ENCODE assay signal across 13 cellular contexts in the genomic region with DNA sequence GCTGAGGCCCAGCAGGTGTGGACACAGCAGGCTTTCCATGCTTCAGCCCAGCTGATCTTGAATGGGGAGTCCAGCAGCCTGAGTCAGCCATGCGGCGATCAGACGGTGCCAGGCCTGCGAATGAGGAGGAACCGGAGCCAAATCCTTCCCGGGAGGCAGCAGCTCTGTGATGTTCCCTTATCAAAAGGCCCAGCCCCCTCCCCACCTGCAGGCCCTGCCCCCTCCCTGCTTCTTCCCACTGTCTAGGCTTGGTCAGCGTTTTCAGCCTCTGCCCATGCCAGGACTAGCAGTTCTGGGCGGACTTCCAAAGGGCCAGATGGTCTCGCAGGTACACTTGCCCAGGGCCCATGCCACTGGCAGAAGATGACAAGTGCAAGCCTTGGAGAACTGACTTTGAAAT.
"Had no signal": no experiment of that assay in that cellular context is flagged by ENCODE, and none has a peak within 500 bp of the region (broad histone marks: within the 10 kb centered on the region; RNA-seq: fewer than 3 reads in every experiment).

No MANE protein-coding gene starts in this region.

- H3K27me3 ChIP-seq: adrenal gland, dorsolateral prefrontal cortex had no signal

- H3K4me3 ChIP-seq: adrenal gland, dorsolateral prefrontal cortex, mucosa of descending colon, tibial artery had no signal

- H3K4me1 ChIP-seq: adrenal gland, tibial artery had no signal

- H3K27ac ChIP-seq: adrenal gland, tibial artery, WERI-Rb-1 had no signal

- ATAC-seq: left cardiac atrium; mucosa of descending colon; stimulated activated naive B cell treated with anti-CD40 and anti-IgM and Interleukin-4, amounts not matched to agents 10 μg/mL and 1 μg/mL and 100 μg/mL, for 72 hours had no signal

- H3K9me3 ChIP-seq: adrenal gland, mucosa of descending colon, tibial artery had no signal

- H3K36me3 ChIP-seq: adrenal gland, tibial artery, WERI-Rb-1 had no signal

- DNase-seq: activated CD4-positive, alpha-beta T cell treated with anti-CD3 and anti-CD28 coated beads for 1 hour; activated CD4-positive, alpha-beta T cell treated with anti-CD3 and anti-CD28 coated beads, Interleukin-2, amount 50 U/mL, for 48 hours; activated gamma-delta T cell; hippocampal formation; left cardiac atrium; mesenchymal stem cell; mucosa of descending colon; naive B cell; stimulated activated naive B cell treated with anti-CD40 and anti-IgM and Interleukin-4, amounts not matched to agents 10 μg/mL and 1 μg/mL and 100 μg/mL, for 72 hours; tibial artery; WERI-Rb-1 had no signal
